ENCODE assay signal across 8 cellular contexts in genomic region chr7:45768516-45769394, GRCh38.
A peak's percentile ranks its signal among the peaks of the same experiment; 100 is the strongest.
DNase-seq lines count a peak whose midpoint lies in the region; ATAC-seq and TF ChIP-seq lines count a peak whose summit lies in the region.
"Not testable (repeated sequence)": the region's sequence is repeated elsewhere in the genome, so short reads cannot be mapped to it uniquely, and the experiment has no call there.

No MANE protein-coding gene starts in this region.

- TF ChIP-seq POLR2A in erythroblast (IDR thresholded peaks at IDR 0.05; ENCODE audit: low read length) = peak; percentile 90

- peak overlapping the region; percentile 94 to 98 (median 97) for H3K27ac Mint-ChIP-seq in IgD-negative memory B cell

- peaks cover 5 to 10% (median 8%) of the 10 kb centered on the region in 3 donors for H3K4me1 Mint-ChIP-seq in IgD-negative memory B cell

- peak overlapping the region; percentile 71 to 79 for H3K4me3 ChIP-seq in mucosa of rectum (ENCODE audit: low read length in 2 of 2)

- H3K9ac ChIP-seq in mucosa of rectum (ENCODE audit: low read depth in 1 of 2, low read length in 2 of 2) = peak overlapping the region; percentile 81 to 84

- H3K36me3 ChIP-seq in mucosa of rectum (ENCODE audit: control insufficient read depth in 2 of 2, insufficient read depth in 2 of 2, low read length in 2 of 2) = not testable (repeated sequence)

- not testable (repeated sequence) for H3K27me3 ChIP-seq in mucosa of rectum (ENCODE audit: control insufficient read depth in 2 of 2, insufficient read depth in 2 of 2, low read length in 2 of 2)

- not testable (repeated sequence) for H3K9me3 Mint-ChIP-seq in IgD-negative memory B cell

- H3K4me3 Mint-ChIP-seq in IgD-negative memory B cell = peak overlapping the region; percentile 90 to 98 (median 96)

- ATAC-seq in GM21576 (IDR thresholded peaks at IDR 0.05; ENCODE audit: unreplicated experiment) = peak; percentile 100

- not testable (repeated sequence) for H3K4me1 ChIP-seq in mucosa of rectum (ENCODE audit: control insufficient read depth in 2 of 2, insufficient read depth in 2 of 2, low read length in 2 of 2)

- not testable (repeated sequence) for H3K36me3 Mint-ChIP-seq in IgD-negative memory B cell

- peak overlapping the region; percentile 92 to 94 for H3K27ac ChIP-seq in mucosa of rectum (ENCODE audit: low read depth in 2 of 2, low read length in 2 of 2)

- not testable (repeated sequence) for H3K9me3 ChIP-seq in mucosa of rectum (ENCODE audit: control insufficient read depth in 2 of 2, low read length in 2 of 2)

- H3K27me3 Mint-ChIP-seq in IgD-negative memory B cell = not testable (repeated sequence)

- peak; percentile 98 for DNase-seq in DMS153 (lab: John Stamatoyannopoulos, UW)
- peak; percentile 96 for DNase-seq in OCI-M1 (lab: John Stamatoyannopoulos, UW)
- peak; percentile 98 for DNase-seq in activated T-cell treated with anti-CD3 and anti-CD28 coated beads, Interleukin-2, amount 50 U/mL, for 1 hour
- DNase-seq in erythroblast (lab: John Stamatoyannopoulos, UW) = peak; percentile 99
- peak; percentile 96 to 97 for DNase-seq in stimulated activated CD8-positive, alpha-beta memory T cell treated with anti-CD3 and anti-CD28 coated beads, Interleukin-4, amount 100 ng/mL, for 4 hours (ENCODE audit: low read depth in 2 of 2, low spot score in 1 of 2)

Comparison
In these comparisons a context has a peak if more than half of its experiments do, and no peak if none do; other contexts are left out.
1. Peak in every context shown above with its lines: DNase-seq, ATAC-seq, H3K4me3 ChIP-seq and H3K27ac ChIP-seq.